2 cellular contexts compared by ENCODE assay signal in genomic region chr1:18305182-18305795, GRCh38.
TF ChIP-seq lines count a peak whose summit lies in the region.

No MANE protein-coding gene starts in this region.

TF ChIP-seq in HepG2, 621 proteins besides CTCF, POLR2A, EP300 and RAD21:
- no peak for TF ChIP-seq TAF1 (CRISPR knock-in tag; IDR thresholded peaks at IDR 0.05)
- TF ChIP-seq ZFP62 (CRISPR knock-in tag; IDR thresholded peaks at IDR 0.05): no peak
- peak; percentile 11 for TF ChIP-seq ZNF282 (IDR thresholded peaks at IDR 0.05; ENCODE audit: partially characterized antibody)
- no peak for TF ChIP-seq SALL1 (CRISPR knock-in tag; IDR thresholded peaks at IDR 0.05)

TF ChIP-seq in K562, 482 proteins besides CTCF, POLR2A, EP300 and RAD21:
- no peak for TF ChIP-seq ZC3H4 (CRISPR knock-in tag; IDR thresholded peaks at IDR 0.05; ENCODE audit: borderline replicate concordance)
- TF ChIP-seq RNF2 (IDR thresholded peaks at IDR 0.05): no peak
- TF ChIP-seq LEF1 (IDR thresholded peaks at IDR 0.05): no peak
- TF ChIP-seq CBX5 (IDR thresholded peaks at IDR 0.05; ENCODE audit: borderline replicate concordance, low read depth): no peak
- no peak for TF ChIP-seq EP400 (IDR thresholded peaks at IDR 0.05)
- no peak for TF ChIP-seq ZBTB43 (CRISPR knock-in tag; IDR thresholded peaks at IDR 0.05)
- no peak for TF ChIP-seq SMARCE1 (IDR thresholded peaks at IDR 0.05)
- TF ChIP-seq TEAD1 (CRISPR knock-in tag; IDR thresholded peaks at IDR 0.05): no peak
- TF ChIP-seq BRD4 (IDR thresholded peaks at IDR 0.05): no peak
- TF ChIP-seq KDM1A (IDR thresholded peaks at IDR 0.05): peak; percentile 14 to 30; a peak in 2 of 4 replicates
- no peak for TF ChIP-seq ESRRB (CRISPR knock-in tag; IDR thresholded peaks at IDR 0.05; ENCODE audit: borderline replicate concordance)
- TF ChIP-seq KLF16 (IDR thresholded peaks at IDR 0.05): no peak
- 0 out of 2 replicates have a peak, but pooled peaks have one; percentile 32 for TF ChIP-seq EHMT2 (IDR thresholded peaks at IDR 0.05)
- no peak for TF ChIP-seq NFIC (IDR thresholded peaks at IDR 0.05)
- TF ChIP-seq CTBP1 (IDR thresholded peaks at IDR 0.05; ENCODE audit: borderline replicate concordance): peak; percentile 21; the same call in 1 of the 2 replicates
- peak in 1 of 2 experiments; percentile 47; a peak in 1 of 4 replicates for TF ChIP-seq HDAC1 (IDR thresholded peaks at IDR 0.05)
- TF ChIP-seq NR4A1 (CRISPR knock-in tag; IDR thresholded peaks at IDR 0.05): no peak
- TF ChIP-seq NR4A1 (tag; IDR thresholded peaks at IDR 0.05): no peak
- TF ChIP-seq E2F5 (CRISPR knock-in tag; IDR thresholded peaks at IDR 0.05): no peak
- TF ChIP-seq DNMT1 (IDR thresholded peaks at IDR 0.05): no peak
- TF ChIP-seq BCOR (IDR thresholded peaks at IDR 0.05): no peak
- TF ChIP-seq PPARD (CRISPR knock-in tag; IDR thresholded peaks at IDR 0.05): no peak
- no peak for TF ChIP-seq ZNF347 (CRISPR knock-in tag; IDR thresholded peaks at IDR 0.05; ENCODE audit: low read depth)
- no peak for TF ChIP-seq ZNF717 (CRISPR knock-in tag; IDR thresholded peaks at IDR 0.05)
- TF ChIP-seq SMARCA5 (IDR thresholded peaks at IDR 0.05): no peak
- TF ChIP-seq ZNF217 (CRISPR knock-in tag; IDR thresholded peaks at IDR 0.05): no peak
- TF ChIP-seq GABPA (tag; conservative IDR thresholded peaks at IDR 0.05; ENCODE audit: low read depth): no peak
- TF ChIP-seq SAFB2 (IDR thresholded peaks at IDR 0.05; ENCODE audit: borderline replicate concordance, low read depth, low read length, severe bottlenecking): no peak
- TF ChIP-seq ZNF311 (CRISPR knock-in tag; IDR thresholded peaks at IDR 0.05): no peak
- no peak for TF ChIP-seq ZBTB9 (CRISPR knock-in tag; IDR thresholded peaks at IDR 0.05)
- TF ChIP-seq PCBP1 (IDR thresholded peaks at IDR 0.05; ENCODE audit: low read depth, low read length, poor library complexity, severe bottlenecking): no peak
